ENCODE assay signal across 17 cellular contexts in genomic region chr18:57771626-57772025, GRCh38. TPM values are rescaled to one million over a fixed set of nuclear protein-coding genes. Genes with fewer than 3 reads are reported as not detected.
DNase-seq lines count a peak whose midpoint lies in the region; ATAC-seq and TF ChIP-seq lines count a peak whose summit lies in the region.
"Had no signal": no experiment of that assay in that cellular context is flagged by ENCODE, and none has a peak within 500 bp of the region (broad histone marks: within the 10 kb centered on the region; RNA-seq: fewer than 3 reads in every experiment).

No MANE protein-coding gene starts in this region.

- no peak for TF ChIP-seq CTCF in HEK293 (tag by site-specific recombination; IDR thresholded peaks at IDR 0.05)
- TF ChIP-seq CTCF in body of pancreas (IDR thresholded peaks at IDR 0.05), result no peak
- TF ChIP-seq CTCF in thyroid gland (IDR thresholded peaks at IDR 0.05), result no peak

- H3K27ac ChIP-seq in HEK293 (ENCODE audit: extremely low read depth, low read depth, low read length), result peak overlapping the region; percentile 28
- peak overlapping the region; percentile 50 to 67 (median 58) for H3K27ac ChIP-seq in body of pancreas
- H3K27ac ChIP-seq in thyroid gland, result peak overlapping the region in 2 of 3 donors; percentile 10 to 19

- intact Hi-C loops in body of pancreas (cut with DNase I) (no loop called here), left colon (cut with DNase I, micrococcal nuclease) (no loop called here), thyroid gland (cut with DNase I) (no loop called here)

- DNase-seq in body of pancreas, result no peak
- no peak for DNase-seq in left colon
- DNase-seq in thyroid gland, result no peak
- DNase-seq: activated CD4-positive, alpha-beta T cell treated with anti-CD3 and anti-CD28 coated beads for 36 hours; activated T-cell treated with anti-CD3 and anti-CD28 coated beads for 4 hours; CD4-positive, alpha-beta T cell; cerebellar nuclear complex; GDM1; GOT3; NCI-H1105; NCI-H446 treated with DMSO at 0.1 percent for 48 hours; pancreas had no signal

- peaks cover 20% of the 10 kb centered on the region for H3K4me1 ChIP-seq in HEK293 (ENCODE audit: control insufficient read depth, insufficient read depth, low read length)
- H3K4me1 ChIP-seq in body of pancreas, result peaks cover 83% of the 10 kb centered on the region
- peaks cover 48 to 62% of the 10 kb centered on the region in 2 donors for H3K4me1 ChIP-seq in thyroid gland

- no peak for TF ChIP-seq POLR2A in body of pancreas (IDR thresholded peaks at IDR 0.05)
- no peak for TF ChIP-seq POLR2A in thyroid gland (IDR thresholded peaks at IDR 0.05)

- CTCF ChIA-PET in HEK293 (lab: Yijun Ruan, JAX), result interaction anchor here (0.6 to 1.6 kb wide), 4 partner anchors 30 to 280 kb away, joined by 3 to 4 read pairs (median 3); no protein-coding TSS in a partner anchor

- H3K27me3 ChIP-seq in body of pancreas, result no peaks in the 10 kb centered on the region
- no peaks in the 10 kb centered on the region for H3K27me3 ChIP-seq in thyroid gland
- H3K27me3 ChIP-seq: pancreas had no signal

- ATAC-seq in body of pancreas (no peak), left colon (peak; percentile 15), HG03565 (IDR thresholded peaks at IDR 0.05; ENCODE audit: unreplicated experiment) (no peak), GM19328 (IDR thresholded peaks at IDR 0.05; ENCODE audit: unreplicated experiment) (no peak), GM21825 (IDR thresholded peaks at IDR 0.05; ENCODE audit: unreplicated experiment) (no peak)
- ATAC-seq: activated CD4-positive, alpha-beta T cell treated with anti-CD3 and anti-CD28 coated beads for 36 hours had no signal

- 18 to 22% methylated on average over 3 of the region's 3 CpGs for WGBS in body of pancreas, 2 donors
- whole genome bisulfite sequencing in thyroid gland, 2 donors, result 89 to 94% methylated on average over 3 of the region's 3 CpGs

- no peaks in the 10 kb centered on the region for H3K36me3 ChIP-seq in HEK293 (ENCODE audit: control insufficient read depth in 2 of 2, insufficient read depth in 1 of 2, low read length in 2 of 2)
- H3K36me3 ChIP-seq in body of pancreas (replicated peaks in 1 of 2; ENCODE audit: insufficient read depth in 1 of 2, low read depth in 2 of 2), result no peaks in the 10 kb centered on the region
- no peaks in the 10 kb centered on the region for H3K36me3 ChIP-seq in thyroid gland
- H3K36me3 ChIP-seq: pancreas, thoracic aorta had no signal

- POLR2A ChIA-PET in HEK293 (lab: Yijun Ruan, JAX), result interaction anchor here (0.9 to 2.0 kb wide), 3 partner anchors 9 to 150 kb away, joined by 5 to 8 read pairs (median 6); partner anchors contain the start of gene NARS1

- H3K4me3 ChIP-seq in HEK293 (ENCODE audit: low read depth, low read length), result no peak overlapping the region
- no peak overlapping the region for H3K4me3 ChIP-seq in body of pancreas
- H3K4me3 ChIP-seq in thyroid gland (replicated peaks in 1 of 3), result no peak overlapping the region
- H3K4me3 ChIP-seq: pancreas, thoracic aorta had no signal

- H3K9me3 ChIP-seq in HEK293 (ENCODE audit: control insufficient read depth, insufficient read depth, low read depth, low read length) (no peaks in the 10 kb centered on the region), body of pancreas (no peaks in the 10 kb centered on the region), thyroid gland (no peaks in the 10 kb centered on the region)
- H3K9me3 ChIP-seq: pancreas, thoracic aorta had no signal

TF ChIP-seq in HEK293, 187 proteins besides CTCF, POLR2A, EP300 and RAD21:
- TF ChIP-seq ZNF274 (IDR thresholded peaks at IDR 0.05; ENCODE audit: low read length) (no peak), ZNF274 (tag by site-specific recombination; IDR thresholded peaks at IDR 0.05; ENCODE audit: borderline replicate concordance) (no peak), ZNF677 (tag by site-specific recombination; IDR thresholded peaks at IDR 0.05) (no peak), ZNF23 (tag by site-specific recombination; IDR thresholded peaks at IDR 0.05; ENCODE audit: borderline replicate concordance) (no peak), ZNF423 (tag by site-specific recombination; IDR thresholded peaks at IDR 0.05) (no peak), ZNF280C (tag by site-specific recombination; IDR thresholded peaks at IDR 0.05) (no peak), ZNF366 (tag by site-specific recombination; conservative IDR thresholded peaks at IDR 0.05) (no peak)

RNA-seq across cellular contexts. Expression of gene ATP8B1, which starts 31.5 kb away (rescaled TPM):
- total RNA-seq in body of pancreas (10 to 100 TPM; 18.5 to 41.5 TPM), left colon (100 to 1,000 TPM; 248 to 387 TPM), thyroid gland (10 to 100 TPM; 45.8 to 71.8 (median 58.2) TPM)
- total RNA-seq: activated CD4-positive, alpha-beta T cell treated with anti-CD3 and anti-CD28 coated beads for 36 hours; CD4-positive, alpha-beta T cell had no signal
